ENCODE assay signal across 26 cellular contexts in genomic region chr6:72940265-72940664, GRCh38.
DNase-seq lines count a peak whose midpoint lies in the region; ATAC-seq, FAIRE-seq and TF ChIP-seq lines count a peak whose summit lies in the region.
"Had no signal": no experiment of that assay in that cellular context is flagged by ENCODE, and none has a peak within 500 bp of the region (broad histone marks: within the 10 kb centered on the region; RNA-seq: fewer than 3 reads in every experiment).

No MANE protein-coding gene starts in this region.

- H2BK120ac ChIP-seq in H9 (ENCODE audit: low read depth, low read length, poor library complexity, severe bottlenecking) (no peak overlapping the region), trophoblast cell (ENCODE audit: insufficient read depth, low read length, poor library complexity) (no peak overlapping the region)

- H4K8ac ChIP-seq in H9 (replicated peaks; ENCODE audit: insufficient read length, low read depth, low read length), result no peak overlapping the region
- H4K8ac ChIP-seq in trophoblast cell (ENCODE audit: low read depth, low read length), result no peak overlapping the region

- no peak overlapping the region for H2BK5ac ChIP-seq in H9 (ENCODE audit: insufficient read length, low read length)
- no peak overlapping the region for H2BK5ac ChIP-seq in trophoblast cell (ENCODE audit: low read depth, low read length, poor library complexity)

- H3K14ac ChIP-seq in H9 (ENCODE audit: insufficient read depth, low read length), result no peak overlapping the region
- no peak overlapping the region for H3K14ac ChIP-seq in trophoblast cell (ENCODE audit: low read length)

- H4K20me1 ChIP-seq in H9 (ENCODE audit: control insufficient read depth, insufficient read depth, insufficient read length), result no peaks in the 10 kb centered on the region
- no peaks in the 10 kb centered on the region for H4K20me1 ChIP-seq in mammary epithelial cell (ENCODE audit: insufficient read depth, low read length)
- no peaks in the 10 kb centered on the region for H4K20me1 ChIP-seq in keratinocyte (ENCODE audit: control insufficient read depth, extremely low read depth, insufficient read depth, low read length)

- intact Hi-C loops in mammary epithelial cell (cut with micrococcal nuclease), result no loop called here
- intact Hi-C loops in activated CD4-positive, alpha-beta T cell treated with anti-CD3 and anti-CD28 coated beads for 36 hours (cut with DNase I, micrococcal nuclease), result no loop called here

- dilution Hi-C loops in mammary epithelial cell (cut with HindIII; ENCODE audit: low sequenced_read_pairs) (no loop called here), keratinocyte (cut with MboI; ENCODE audit: extremely low pct_ligation_motif_present, low sequenced_read_pairs) (no loop called here)

- H2BK15ac ChIP-seq in H9 (ENCODE audit: low read depth, low read length), result no peak overlapping the region

- H3K56ac ChIP-seq in H9 (ENCODE audit: insufficient read length, low read depth, low read length), result peak overlapping the region; percentile 62

- H3K9ac ChIP-seq in H9 (ENCODE audit: extremely low read depth, insufficient read length, low read length) (no peak overlapping the region), mammary epithelial cell (ENCODE audit: insufficient read depth, low read length) (no peak overlapping the region), keratinocyte (ENCODE audit: control insufficient read depth, extremely low read depth, insufficient read depth, low read length) (no peak overlapping the region), trophoblast cell (ENCODE audit: low read length) (no peak overlapping the region)

- H3K79me1 ChIP-seq in H9 (ENCODE audit: insufficient read depth, low read depth, low read length, poor library complexity, severe bottlenecking), result no peaks in the 10 kb centered on the region
- no peaks in the 10 kb centered on the region for H3K79me1 ChIP-seq in trophoblast cell (ENCODE audit: low read length)

- H3K4me2 ChIP-seq in H9 (ENCODE audit: insufficient read depth, insufficient read length, low read length) (no peak overlapping the region), mammary epithelial cell (ENCODE audit: insufficient read depth, low read depth, low read length) (no peak overlapping the region), keratinocyte (ENCODE audit: control insufficient read depth, extremely low read depth, insufficient read depth, low read depth, low read length) (no peak overlapping the region), trophoblast cell (ENCODE audit: low read length) (no peak overlapping the region)

- H3T11ph ChIP-seq in H9 (ENCODE audit: low read length), result no peak overlapping the region

- H3K27ac Mint-ChIP-seq in H9, result no peak overlapping the region
- no peak overlapping the region for H3K27ac Mint-ChIP-seq in activated CD4-positive, alpha-beta T cell treated with anti-CD3 and anti-CD28 coated beads for 36 hours
- H3K27ac Mint-ChIP-seq: CD4-positive, alpha-beta memory T cell had no signal

- H3K79me2 ChIP-seq in H9 (ENCODE audit: insufficient read depth, low read length) (no peaks in the 10 kb centered on the region), mammary epithelial cell (ENCODE audit: insufficient read depth, low read length) (peaks cover 4% of the 10 kb centered on the region), keratinocyte (ENCODE audit: control insufficient read depth, insufficient read depth, low read length) (no peaks in the 10 kb centered on the region), trophoblast cell (ENCODE audit: control insufficient read depth, insufficient read depth, low read length, poor library complexity) (no peaks in the 10 kb centered on the region)

- FAIRE-seq in keratinocyte (lab: Jason Lieb, UNC), result peak; percentile 39
- FAIRE-seq: G401.6, HepG2 had no signal

- H2BK20ac ChIP-seq in H9 (ENCODE audit: low read depth, low read length, poor library complexity, severe bottlenecking), result no peak overlapping the region

- H3K36me3 ChIP-seq in mammary epithelial cell (ENCODE audit: insufficient read depth, low read length) (no peaks in the 10 kb centered on the region), keratinocyte (ENCODE audit: control insufficient read depth in 2 of 2, extremely low read depth in 1 of 2, insufficient read depth in 2 of 2, low read length in 2 of 2) (no peaks in the 10 kb centered on the region), WERI-Rb-1 (no peaks in the 10 kb centered on the region; the same call in 1 of the 2 replicates), trophoblast cell (ENCODE audit: control insufficient read depth in 1 of 2, insufficient read depth in 2 of 2, low read length in 2 of 2) (no peaks in the 10 kb centered on the region)

- no peak overlapping the region for H3K23ac ChIP-seq in H9 (ENCODE audit: insufficient read length, low read depth, low read length)
- no peak overlapping the region for H3K23ac ChIP-seq in trophoblast cell (ENCODE audit: low read length)

- no peak for ATAC-seq in activated CD4-positive, alpha-beta T cell treated with anti-CD3 and anti-CD28 coated beads for 36 hours
- ATAC-seq: HepG2 had no signal

- no CpG with 5 or more reads among the region's 7 CpGs for WGBS in H9 (ENCODE audit: extremely low coverage, insufficient read length, low lambda C conversion rate)
- WGBS in mammary epithelial cell (ENCODE audit: low coverage, missing lambda C conversion rate), result 95% methylated on average over 7 of the region's 7 CpGs
- no CpG with 5 or more reads among the region's 7 CpGs for WGBS in trophoblast cell (ENCODE audit: extremely low coverage, insufficient coverage, insufficient read length)

- H3K27me3 Mint-ChIP-seq in H9 (ENCODE audit: low read depth), result no peaks in the 10 kb centered on the region
- H3K27me3 Mint-ChIP-seq in activated CD4-positive, alpha-beta T cell treated with anti-CD3 and anti-CD28 coated beads for 36 hours, result no peaks in the 10 kb centered on the region
- H3K27me3 Mint-ChIP-seq: CD4-positive, alpha-beta memory T cell had no signal

- H2BK12ac ChIP-seq in H9 (ENCODE audit: insufficient read length, low read depth, low read length) (no peak overlapping the region), trophoblast cell (ENCODE audit: low read length) (no peak overlapping the region)

- H3K36me3 Mint-ChIP-seq in H9 (ENCODE audit: insufficient read depth in 1 of 3, low read depth in 3 of 3), result no peaks in the 10 kb centered on the region
- no peaks in the 10 kb centered on the region for H3K36me3 Mint-ChIP-seq in activated CD4-positive, alpha-beta T cell treated with anti-CD3 and anti-CD28 coated beads for 36 hours (ENCODE audit: low read depth)
- H3K36me3 Mint-ChIP-seq: CD4-positive, alpha-beta memory T cell had no signal

- H4K91ac ChIP-seq in H9 (ENCODE audit: insufficient read length, low read depth, low read length), result no peak overlapping the region
- no peak overlapping the region for H4K91ac ChIP-seq in trophoblast cell (ENCODE audit: low read depth, low read length)

- no peak overlapping the region for H2AK5ac ChIP-seq in H9 (ENCODE audit: insufficient read length, low read length)
- H2AK5ac ChIP-seq in trophoblast cell (ENCODE audit: low read length), result no peak overlapping the region

- H3K9me3 ChIP-seq in H9 (ENCODE audit: control insufficient read depth, low read depth, low read length) (no peaks in the 10 kb centered on the region), mammary epithelial cell (replicated peaks; ENCODE audit: insufficient read depth, low read length) (no peaks in the 10 kb centered on the region), keratinocyte (ENCODE audit: control insufficient read depth, low read depth, low read length) (no peaks in the 10 kb centered on the region), WERI-Rb-1 (ENCODE audit: severe bottlenecking) (no peaks in the 10 kb centered on the region), trophoblast cell (ENCODE audit: insufficient read depth, low read depth, low read length) (no peaks in the 10 kb centered on the region)
- H3K9me3 ChIP-seq: Caco-2 had no signal

- no peak overlapping the region for H3K27ac ChIP-seq in H9 (ENCODE audit: insufficient read length, low read depth, low read length)
- H3K27ac ChIP-seq in mammary epithelial cell (ENCODE audit: insufficient read depth, low read depth, low read length), result no peak overlapping the region
- no peak overlapping the region for H3K27ac ChIP-seq in keratinocyte (ENCODE audit: control insufficient read depth, insufficient read depth, low read length)
- H3K27ac ChIP-seq in WERI-Rb-1, result no peak overlapping the region
- H3K27ac ChIP-seq in trophoblast cell (ENCODE audit: low read depth, low read length), result no peak overlapping the region
- H3K27ac ChIP-seq: HL-60, SK-N-MC had no signal

- H3K4me1 ChIP-seq in H9 (ENCODE audit: insufficient read depth, low read length) (no peaks in the 10 kb centered on the region), mammary epithelial cell (ENCODE audit: insufficient read depth, low read length) (no peaks in the 10 kb centered on the region), keratinocyte (ENCODE audit: control insufficient read depth, extremely low read depth, insufficient read depth, low read length) (no peaks in the 10 kb centered on the region), trophoblast cell (ENCODE audit: control insufficient read depth in 1 of 2, insufficient read depth in 2 of 2, low read length in 2 of 2) (no peaks in the 10 kb centered on the region)
- H3K4me1 ChIP-seq: Caco-2 had no signal

- no peaks in the 10 kb centered on the region for H3K9me3 Mint-ChIP-seq in H9
- H3K9me3 Mint-ChIP-seq in activated CD4-positive, alpha-beta T cell treated with anti-CD3 and anti-CD28 coated beads for 36 hours (ENCODE audit: low read depth), result no peaks in the 10 kb centered on the region
- H3K9me3 Mint-ChIP-seq: CD4-positive, alpha-beta memory T cell had no signal

- H3K23me2 ChIP-seq in H9 (ENCODE audit: insufficient read length, low read depth, low read length, poor library complexity, severe bottlenecking), result no peaks in the 10 kb centered on the region

- H3K27me3 ChIP-seq in H9 (ENCODE audit: insufficient read depth, low read length) (no peaks in the 10 kb centered on the region), mammary epithelial cell (ENCODE audit: insufficient read depth, low read length) (no peaks in the 10 kb centered on the region), keratinocyte (ENCODE audit: control insufficient read depth, extremely low read depth, insufficient read depth, low read length) (no peaks in the 10 kb centered on the region), WERI-Rb-1 (ENCODE audit: insufficient read depth, low read depth, severe bottlenecking) (no peaks in the 10 kb centered on the region), trophoblast cell (ENCODE audit: insufficient read depth, low read length) (no peaks in the 10 kb centered on the region)

- no TSS peak for BruUV-seq in mammary epithelial cell (replicated peaks; lab: Mats Ljungman, UMichigan)

- no peak overlapping the region for H2AFZ ChIP-seq in H9 (ENCODE audit: low read length)
- H2AFZ ChIP-seq in mammary epithelial cell (ENCODE audit: low read depth, low read length), result no peak overlapping the region
- no peak overlapping the region for H2AFZ ChIP-seq in keratinocyte (ENCODE audit: control insufficient read depth, low read length)
- no peak overlapping the region for H2AFZ ChIP-seq in trophoblast cell (ENCODE audit: insufficient read depth, low read length, poor library complexity)

- H3K9me1 ChIP-seq in keratinocyte (ENCODE audit: control insufficient read depth, extremely low read depth, insufficient read depth, low read length), result no peaks in the 10 kb centered on the region

- no peak overlapping the region for H3K4me3 Mint-ChIP-seq in H9
- no peak overlapping the region for H3K4me3 Mint-ChIP-seq in activated CD4-positive, alpha-beta T cell treated with anti-CD3 and anti-CD28 coated beads for 36 hours
- H3K4me3 Mint-ChIP-seq: CD4-positive, alpha-beta memory T cell had no signal

- POLR2A ChIA-PET in activated CD4-positive, alpha-beta T cell treated with anti-CD3 and anti-CD28 coated beads for 36 hours (lab: Charles Lee), result no interaction called here

- DNase-seq in ELR (ENCODE audit: low read depth) (peak; percentile 14), H9 (no peak), mammary epithelial cell (peak; percentile 75), keratinocyte (ENCODE audit: low read depth, low spot score) (no peak), WERI-Rb-1 (no peak), DMS 273 (lab: John Stamatoyannopoulos, UW; ENCODE audit: unreplicated experiment) (no peak), trophoblast cell (no peak)
- DNase-seq in activated CD4-positive, alpha-beta T cell treated with anti-CD3 and anti-CD28 coated beads for 36 hours, result no peak
- DNase-seq: Caco-2; CD4-positive, alpha-beta memory T cell; GOT3; HCEC 1CT; Karpas-422; MV-4-11; NCI-H1105; NCI-H1436 treated with DMSO at 0.1 percent for 48 hours; NCI-H187 treated with DMSO at 0.1 percent for 48 hours; NCI-H2171 treated with DMSO at 0.1 percent for 48 hours; NCI-H345; NCI-H510A treated with DMSO at 0.1 percent for 48 hours; NCI-H774; SIG-M5 had no signal

- no peak overlapping the region for H3K4me3 ChIP-seq in mammary epithelial cell (replicated peaks in 1 of 3; ENCODE audit: insufficient read depth in 1 of 3, low read depth in 2 of 3, low read length in 3 of 3)
- H3K4me3 ChIP-seq in keratinocyte (ENCODE audit: control insufficient read depth in 2 of 3, extremely low read depth in 1 of 3, insufficient read depth in 2 of 3, low read depth in 1 of 3, low read length in 3 of 3), result no peak overlapping the region
- H3K4me3 ChIP-seq in WERI-Rb-1 (ENCODE audit: low read depth, low read length), result no peak overlapping the region
- H3K4me3 ChIP-seq in trophoblast cell (ENCODE audit: low read depth, low read length), result no peak overlapping the region
- H3K4me3 ChIP-seq: SK-N-MC had no signal

- TF ChIP-seq CTCF in H9 (conservative IDR thresholded peaks at IDR 0.05) (no peak), mammary epithelial cell (conservative IDR thresholded peaks at IDR 0.05 in 1 of 2, IDR thresholded peaks at IDR 0.05 in 1 of 2; ENCODE audit: extremely low read depth in 1 of 2, insufficient read depth in 1 of 2, low read depth in 1 of 2, low read length in 2 of 2) (no peak), keratinocyte (optimal IDR thresholded peaks at IDR 0.05 in 1 of 3, IDR thresholded peaks at IDR 0.05 in 1 of 3, conservative IDR thresholded peaks at IDR 0.05 in 1 of 3; ENCODE audit: extremely low read depth in 1 of 3, insufficient read depth in 2 of 3, low read length in 3 of 3) (no peak), WERI-Rb-1 (IDR thresholded peaks at IDR 0.05; ENCODE audit: low read depth, low read length) (no peak)

- CTCF ChIA-PET in mammary epithelial cell (lab: Charles Lee; ENCODE audit: low non-redundant PET), result no interaction called here
- CTCF ChIA-PET in activated CD4-positive, alpha-beta T cell treated with anti-CD3 and anti-CD28 coated beads for 36 hours (lab: Charles Lee), result interaction anchor here (0.7 kb wide), 1 partner anchor 30 kb away, joined by 3 read pairs; no protein-coding TSS in a partner anchor

- H4K12ac ChIP-seq in trophoblast cell (ENCODE audit: low read depth, low read length), result no peak overlapping the region

- H3K18ac ChIP-seq in H9 (ENCODE audit: insufficient read length, low read depth, low read length) (no peak overlapping the region), trophoblast cell (ENCODE audit: low read length) (no peak overlapping the region)

- no peaks in the 10 kb centered on the region for H3K4me1 Mint-ChIP-seq in H9
- H3K4me1 Mint-ChIP-seq in activated CD4-positive, alpha-beta T cell treated with anti-CD3 and anti-CD28 coated beads for 36 hours, result no peaks in the 10 kb centered on the region
- H3K4me1 Mint-ChIP-seq: CD4-positive, alpha-beta memory T cell had no signal

- no peak overlapping the region for H3K4ac ChIP-seq in H9 (ENCODE audit: low read depth, low read length)
- H3K4ac ChIP-seq in trophoblast cell (ENCODE audit: low read depth, low read length), result no peak overlapping the region

- H4K5ac ChIP-seq in H9 (ENCODE audit: insufficient read length, low read depth, low read length), result no peak overlapping the region

- in situ Hi-C loops in mammary epithelial cell (cut with MboI; ENCODE audit: low sequenced_read_pairs in 2 of 2), result no loop called here

Comparison
In these comparisons a context has a peak if more than half of its experiments do, and no peak if none do; other contexts are left out.
1. DNase-seq: peak in ELR (single experiment) and mammary epithelial cell (single experiment); none in H9 (single experiment), keratinocyte (single experiment), WERI-Rb-1 (single experiment), activated CD4-positive, alpha-beta T cell treated with anti-CD3 and anti-CD28 coated beads for 36 hours (single experiment), DMS 273 (single experiment) and trophoblast cell (0 of 2).